8 cellular contexts compared by ENCODE assay signal in genomic region chr10:15168296-15168780, GRCh38. TPM values are rescaled to one million over a fixed set of nuclear protein-coding genes. Genes with fewer than 3 reads are reported as not detected.
DNase-seq lines count a peak whose midpoint lies in the region; ATAC-seq and TF ChIP-seq lines count a peak whose summit lies in the region.

NMT2 (minus strand) TSS chr10:15168693; CDS start chr10:15168612, 81 bp downstream.

- TF ChIP-seq POLR2A in body of pancreas (IDR thresholded peaks at IDR 0.05) = peak; percentile 81 to 88 (median 87)

- WGBS in body of pancreas, 2 donors = 0% methylated on average over 14 to 35 of the region's 68 CpGs

- H3K4me3 ChIP-seq in body of pancreas (peak within 1 kb of the TSS; percentile 51 to 95), skeletal muscle tissue (ENCODE audit: low read length in 3 of 3) (peak within 1 kb of the TSS; percentile 82 to 96 (median 93))

- TF ChIP-seq CTCF in body of pancreas (IDR thresholded peaks at IDR 0.05) = peak in 6 of 7 experiments; percentile 23 to 63 (median 51)

- peak; percentile 87 for ATAC-seq in GM21367 (IDR thresholded peaks at IDR 0.05; ENCODE audit: unreplicated experiment)
- peak; percentile 58 for ATAC-seq in HG03575 (IDR thresholded peaks at IDR 0.05; ENCODE audit: extremely low read depth, insufficient number of reproducible peaks, low FRiP score, unreplicated experiment)
- ATAC-seq in body of pancreas = peak; percentile 83

- no peaks in the 10 kb centered on the region for H3K27me3 ChIP-seq in body of pancreas
- H3K27me3 ChIP-seq in skeletal muscle tissue (ENCODE audit: control insufficient read depth in 3 of 3, insufficient read depth in 3 of 3, low read length in 3 of 3) = no peaks in the 10 kb centered on the region

- no peaks in the 10 kb centered on the region for H3K9me3 ChIP-seq in body of pancreas
- no peaks in the 10 kb centered on the region for H3K9me3 ChIP-seq in skeletal muscle tissue (ENCODE audit: control insufficient read depth in 3 of 3, low read length in 3 of 3)

- peak within 1 kb of the TSS; percentile 74 to 91 (median 76) for H3K9ac ChIP-seq in skeletal muscle tissue (ENCODE audit: low read depth in 1 of 3, low read length in 3 of 3)

- intact Hi-C loops in body of pancreas (cut with DNase I) = no loop called here

- H3K36me3 ChIP-seq in body of pancreas (replicated peaks in 1 of 2; ENCODE audit: insufficient read depth in 1 of 2, low read depth in 2 of 2) = no peaks in the 10 kb centered on the region
- H3K36me3 ChIP-seq in skeletal muscle tissue (ENCODE audit: control insufficient read depth in 3 of 3, insufficient read depth in 3 of 3, low read length in 3 of 3) = no peaks in the 10 kb centered on the region

- peak within 1 kb of the TSS; percentile 70 to 93 (median 86) for H3K27ac ChIP-seq in body of pancreas
- H3K27ac ChIP-seq in skeletal muscle tissue (ENCODE audit: low read depth, low read length) = peak within 1 kb of the TSS; percentile 74

- peak; percentile 75 for DNase-seq in NCI-H2107 (lab: John Stamatoyannopoulos, UW)
- DNase-seq in NCI-H2107 treated with DMSO at 0.1 percent for 48 hours (lab: John Stamatoyannopoulos, UW; ENCODE audit: unreplicated experiment) = no peak
- DNase-seq in NOMO-1 treated with DMSO at 0.1 percent for 48 hours (lab: John Stamatoyannopoulos, UW; ENCODE audit: unreplicated experiment) = peak; percentile 80
- peak in 1 of 4 donors; percentile 89 for DNase-seq in body of pancreas
- DNase-seq in iPS-NIHi11 (ENCODE audit: low spot score) = peak; percentile 95

- peaks cover 37% of the 10 kb centered on the region for H3K4me1 ChIP-seq in body of pancreas
- peaks cover 14 to 30% (median 20%) of the 10 kb centered on the region in 3 donors for H3K4me1 ChIP-seq in skeletal muscle tissue (ENCODE audit: control insufficient read depth in 3 of 3, insufficient read depth in 3 of 3, low read length in 3 of 3)

RNA-seq across cellular contexts. Expression of gene NMT2, which starts in this region (rescaled TPM):
- total RNA-seq in body of pancreas (10 to 100 TPM in 1 of 2 donors, 1 to 10 TPM in 1; 9.9 to 16.9 TPM), skeletal muscle tissue (14.6 TPM)
